ENCODE assay signal across 8 cellular contexts in the genomic region with DNA sequence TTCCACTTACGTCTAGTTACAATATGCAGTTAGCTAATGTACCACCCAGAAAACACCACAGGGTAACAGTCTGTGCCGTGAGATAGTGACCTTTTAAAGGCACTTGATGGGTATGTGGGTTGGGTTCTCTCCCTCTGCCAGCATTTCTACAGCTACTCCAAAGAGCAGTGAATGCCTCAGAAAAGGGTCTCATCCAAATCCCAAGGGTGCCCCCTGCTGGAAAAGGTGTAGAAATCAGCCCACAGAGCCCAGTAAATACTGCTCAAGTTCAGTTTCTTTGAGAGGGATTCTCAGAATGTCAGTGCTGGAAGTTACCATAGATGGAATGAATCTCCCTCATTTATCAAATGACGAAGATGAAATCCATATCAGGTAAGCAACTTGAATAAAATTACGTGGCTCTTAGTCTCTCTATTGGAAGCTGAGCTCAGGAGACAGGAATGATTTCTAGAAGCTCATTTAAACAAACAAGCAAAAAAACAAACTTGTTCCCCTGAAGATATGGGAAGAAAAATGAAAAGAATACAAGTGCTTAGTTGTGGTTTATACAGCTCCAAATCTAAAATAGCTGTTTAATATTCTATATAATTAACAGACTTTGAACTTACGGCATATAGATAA. TPM values are rescaled to one million over a fixed set of nuclear protein-coding genes. Genes with fewer than 3 reads are reported as not detected.
A peak's percentile ranks its signal among the peaks of the same experiment; 100 is the strongest.
DNase-seq lines count a peak whose midpoint lies in the region; ATAC-seq and TF ChIP-seq lines count a peak whose summit lies in the region.

No MANE protein-coding gene starts in this region.

- H4K20me1 ChIP-seq in BLaER1, result no peaks in the 10 kb centered on the region

- no peaks in the 10 kb centered on the region for H3K27me3 ChIP-seq in BLaER1

- no peaks in the 10 kb centered on the region for H3K36me3 Mint-ChIP-seq in naive thymus-derived CD8-positive, alpha-beta T cell

- H3K27me3 Mint-ChIP-seq in naive thymus-derived CD8-positive, alpha-beta T cell, result peaks cover 0 to 2% (median 0%) of the 10 kb centered on the region in 5 donors
- peaks cover 11% of the 10 kb centered on the region for H3K27me3 Mint-ChIP-seq in stimulated activated naive CD8-positive, alpha-beta T cell treated with anti-CD3 and anti-CD28 coated beads, Interleukin-15, amount 100 ng/mL, for 72 hours

- H3K4me2 ChIP-seq in BLaER1, result peak overlapping the region; percentile 75

- ATAC-seq in GM18907 (IDR thresholded peaks at IDR 0.05; ENCODE audit: unreplicated experiment), result peak; percentile 89
- ATAC-seq in HG03460 (IDR thresholded peaks at IDR 0.05; ENCODE audit: unreplicated experiment), result peak; percentile 89
- peak; percentile 69 to 79 for ATAC-seq in naive thymus-derived CD8-positive, alpha-beta T cell
- ATAC-seq in stimulated activated naive CD8-positive, alpha-beta T cell treated with anti-CD3 and anti-CD28 coated beads, Interleukin-15, amount 100 ng/mL, for 72 hours, result peak; percentile 86

- peak; percentile 92 for TF ChIP-seq CTCF in epithelial cell of proximal tubule (conservative IDR thresholded peaks at IDR 0.05; ENCODE audit: low read depth, low read length)

- DNase-seq in NOMO-1 (lab: John Stamatoyannopoulos, UW; ENCODE audit: unreplicated experiment in 2 of 2), result peak; percentile 58 to 86
- peak; percentile 17 to 19 for DNase-seq in activated CD8-positive, alpha-beta memory T cell treated with anti-CD3 and anti-CD28 coated beads for 4 hours (ENCODE audit: low read depth in 2 of 2)
- peak; percentile 41 for DNase-seq in epithelial cell of proximal tubule (ENCODE audit: low read depth)
- peak; percentile 27 to 76 (median 57) for DNase-seq in naive thymus-derived CD8-positive, alpha-beta T cell
- peak; percentile 59 to 69 for DNase-seq in stimulated activated naive CD8-positive, alpha-beta T cell treated with anti-CD3 and anti-CD28 coated beads, Interleukin-15, amount 100 ng/mL, for 72 hours

- peaks cover 0 to 2% (median 0%) of the 10 kb centered on the region in 9 donors for H3K9me3 Mint-ChIP-seq in naive thymus-derived CD8-positive, alpha-beta T cell
- H3K9me3 Mint-ChIP-seq in stimulated activated naive CD8-positive, alpha-beta T cell treated with anti-CD3 and anti-CD28 coated beads, Interleukin-15, amount 100 ng/mL, for 72 hours, result no peaks in the 10 kb centered on the region

- no peak overlapping the region for H3K27ac ChIP-seq in BLaER1

- POLR2A ChIA-PET in naive thymus-derived CD8-positive, alpha-beta T cell (lab: Charles Lee), result no interaction called here

- H3K4me3 ChIP-seq in BLaER1 (no peak overlapping the region), epithelial cell of proximal tubule (ENCODE audit: low read depth, low read length) (no peak overlapping the region)

- H3K27ac Mint-ChIP-seq in naive thymus-derived CD8-positive, alpha-beta T cell, result no peak overlapping the region
- no peak overlapping the region for H3K27ac Mint-ChIP-seq in stimulated activated naive CD8-positive, alpha-beta T cell treated with anti-CD3 and anti-CD28 coated beads, Interleukin-15, amount 100 ng/mL, for 72 hours

- H3K4me1 Mint-ChIP-seq in naive thymus-derived CD8-positive, alpha-beta T cell, result peaks cover 5 to 12% (median 11%) of the 10 kb centered on the region in 4 donors
- H3K4me1 Mint-ChIP-seq in stimulated activated naive CD8-positive, alpha-beta T cell treated with anti-CD3 and anti-CD28 coated beads, Interleukin-15, amount 100 ng/mL, for 72 hours, result peaks cover 4% of the 10 kb centered on the region

- H3K4me1 ChIP-seq in BLaER1, result peaks cover 72% of the 10 kb centered on the region

- no peaks in the 10 kb centered on the region for H3K36me3 ChIP-seq in BLaER1

- no peak overlapping the region for H3K9ac ChIP-seq in BLaER1

- no peak overlapping the region for H3K4me3 Mint-ChIP-seq in naive thymus-derived CD8-positive, alpha-beta T cell
- no peak overlapping the region for H3K4me3 Mint-ChIP-seq in stimulated activated naive CD8-positive, alpha-beta T cell treated with anti-CD3 and anti-CD28 coated beads, Interleukin-15, amount 100 ng/mL, for 72 hours

- peaks cover 11% of the 10 kb centered on the region; the same call in 1 of the 2 replicates for H3K9me3 ChIP-seq in BLaER1

RNA-seq across cellular contexts. Expression of gene RNF175, which starts 9.5 kb away (rescaled TPM):
- 0.72 and 2.3 TPM in 2 replicates for total RNA-seq in epithelial cell of proximal tubule
- under 1 TPM; 0.60 to 0.66 TPM for total RNA-seq in naive thymus-derived CD8-positive, alpha-beta T cell
- polyA plus RNA-seq in naive thymus-derived CD8-positive, alpha-beta T cell, result 1 to 10 TPM in 2 of 3 donors, under 1 TPM in 1; 0.83 to 1.9 (median 1.6) TPM

RNA-seq across cellular contexts. Expression of gene SFRP2, which starts 38.6 kb away (rescaled TPM):
- total RNA-seq in epithelial cell of proximal tubule, result not detected in 2 replicates
- not detected for total RNA-seq in naive thymus-derived CD8-positive, alpha-beta T cell
- polyA plus RNA-seq in naive thymus-derived CD8-positive, alpha-beta T cell, result not detected

Comparison
In these comparisons a context has a peak if more than half of its experiments do, and no peak if none do; other contexts are left out.
1. DNase-seq: peak in every context shown above with its lines; median percentile 72 in NOMO-1; 64 in stimulated activated naive CD8-positive, alpha-beta T cell treated with anti-CD3 and anti-CD28 coated beads, Interleukin-15, amount 100 ng/mL, for 72 hours; 57 in naive thymus-derived CD8-positive, alpha-beta T cell; 41 in epithelial cell of proximal tubule; 18 in activated CD8-positive, alpha-beta memory T cell treated with anti-CD3 and anti-CD28 coated beads for 4 hours.